In genomic region chr20:59557733-59558529, GRCh38 we compare ENCODE assay signal across 3 cellular contexts. TPM values are rescaled to one million over a fixed set of nuclear protein-coding genes. Genes with fewer than 3 reads are reported as not detected.
"Had no signal": no experiment of that assay in that cellular context is flagged by ENCODE, and none has a peak within 500 bp of the region (broad histone marks: within the 10 kb centered on the region; RNA-seq: fewer than 3 reads in every experiment).

No MANE protein-coding gene starts in this region.

RNA-seq across cellular contexts. Expression of gene PHACTR3, which starts 46.4 kb away (rescaled TPM):
- total RNA-seq: naive thymus-derived CD8-positive, alpha-beta T cell; sciatic nerve; thoracic aorta had no signal
- polyA plus RNA-seq: naive thymus-derived CD8-positive, alpha-beta T cell had no signal
